11 cellular contexts compared by ENCODE assay signal in genomic region chr12:9742665-9743064, GRCh38. TPM values are rescaled to one million over a fixed set of nuclear protein-coding genes. Genes with fewer than 3 reads are reported as not detected.
A peak's percentile ranks its signal among the peaks of the same experiment; 100 is the strongest.
DNase-seq lines count a peak whose midpoint lies in the region; ATAC-seq and TF ChIP-seq lines count a peak whose summit lies in the region.
"Had no signal": no experiment of that assay in that cellular context is flagged by ENCODE, and none has a peak within 500 bp of the region (broad histone marks: within the 10 kb centered on the region; RNA-seq: fewer than 3 reads in every experiment).

No MANE protein-coding gene starts in this region.

- H2AFZ ChIP-seq in PC-9 = peak overlapping the region; percentile 59
- H2AFZ ChIP-seq: hepatocyte had no signal

- H3K36me3 ChIP-seq in left ventricle myocardium inferior (no peaks in the 10 kb centered on the region), PC-9 (ENCODE audit: low read depth) (no peaks in the 10 kb centered on the region), stomach (no peaks in the 10 kb centered on the region), uterus (no peaks in the 10 kb centered on the region)
- H3K36me3 ChIP-seq: cardiac muscle cell had no signal

- H3K27ac ChIP-seq in left ventricle myocardium inferior (replicated peaks) (peak overlapping the region; percentile 20), PC-9 (peak overlapping the region; percentile 7; the same call in 1 of the 2 replicates), stomach (peak overlapping the region in 4 of 5 donors; percentile 28 to 63 (median 54)), uterus (no peak overlapping the region)
- H3K27ac ChIP-seq: cardiac muscle cell, hepatocyte had no signal

- BruUV-seq in PC-9 (replicated peaks; lab: Mats Ljungman, UMichigan) = no TSS peak

- H3K4me1 Mint-ChIP-seq in dendritic cell treated with granulocyte-macrophage colony-stimulating factor and Interleukin-4, amounts not matched to agents 40 ng/mL and 50 ng/mL, for 4 days (ENCODE audit: low read depth) = peaks cover 52% of the 10 kb centered on the region

- TF ChIP-seq EP300 in stomach (IDR thresholded peaks at IDR 0.05) = no peak

- H3K4me1 ChIP-seq in left ventricle myocardium inferior = peaks cover 13% of the 10 kb centered on the region
- H3K4me1 ChIP-seq in PC-9 (replicated peaks; ENCODE audit: insufficient read depth) = peaks cover 23% of the 10 kb centered on the region
- H3K4me1 ChIP-seq in stomach = peaks cover 0 to 9% (median 2%) of the 10 kb centered on the region in 4 donors
- peaks cover 0 to 6% of the 10 kb centered on the region in 2 donors for H3K4me1 ChIP-seq in uterus

- H3K27ac Mint-ChIP-seq in dendritic cell treated with granulocyte-macrophage colony-stimulating factor and Interleukin-4, amounts not matched to agents 40 ng/mL and 50 ng/mL, for 4 days = peak overlapping the region; percentile 74

- no peaks in the 10 kb centered on the region for H4K20me1 ChIP-seq in PC-9 (ENCODE audit: insufficient read depth)

- H3K4me3 ChIP-seq in left ventricle myocardium inferior = no peak overlapping the region
- no peak overlapping the region for H3K4me3 ChIP-seq in PC-9
- H3K4me3 ChIP-seq in stomach = no peak overlapping the region
- H3K4me3 ChIP-seq in uterus = no peak overlapping the region
- H3K4me3 ChIP-seq: cardiac muscle cell, hepatocyte had no signal

- H3K9me3 ChIP-seq in left ventricle myocardium inferior (replicated peaks) (no peaks in the 10 kb centered on the region), PC-9 (ENCODE audit: insufficient read depth, low read depth) (no peaks in the 10 kb centered on the region), stomach (no peaks in the 10 kb centered on the region), uterus (no peaks in the 10 kb centered on the region)

- H3K27me3 ChIP-seq in left ventricle myocardium inferior (ENCODE audit: low read depth) (no peaks in the 10 kb centered on the region), PC-9 (ENCODE audit: insufficient read depth, low read depth) (no peaks in the 10 kb centered on the region), stomach (no peaks in the 10 kb centered on the region), uterus (no peaks in the 10 kb centered on the region)
- H3K27me3 ChIP-seq: cardiac muscle cell, hepatocyte had no signal

- no peaks in the 10 kb centered on the region for H3K9me3 Mint-ChIP-seq in dendritic cell treated with granulocyte-macrophage colony-stimulating factor and Interleukin-4, amounts not matched to agents 40 ng/mL and 50 ng/mL, for 4 days

- no peaks in the 10 kb centered on the region for H3K27me3 Mint-ChIP-seq in dendritic cell treated with granulocyte-macrophage colony-stimulating factor and Interleukin-4, amounts not matched to agents 40 ng/mL and 50 ng/mL, for 4 days

- H3K4me3 Mint-ChIP-seq in dendritic cell treated with granulocyte-macrophage colony-stimulating factor and Interleukin-4, amounts not matched to agents 40 ng/mL and 50 ng/mL, for 4 days = no peak overlapping the region

- H3K9me2 ChIP-seq in PC-9 (ENCODE audit: insufficient read depth) = no peaks in the 10 kb centered on the region

- WGBS in stomach, 5 donors = 24 to 43% (median 34%) methylated on average over 5 of the region's 5 CpGs

- DNase-seq in left ventricle myocardium inferior (no peak), left ventricle myocardium superior (no peak), PC-9 (peak; percentile 49 to 55), stomach (peak; percentile 44), H4 (ENCODE audit: low spot score) (no peak), 8988T (no peak), uterus (no peak)

- ATAC-seq in left ventricle myocardium superior = no peak

- no peaks in the 10 kb centered on the region for H3K79me2 ChIP-seq in PC-9 (ENCODE audit: low read depth)
- H3K79me2 ChIP-seq: hepatocyte had no signal

- no peaks in the 10 kb centered on the region for H3F3A ChIP-seq in PC-9 (ENCODE audit: insufficient read depth, low read depth)

- TF ChIP-seq POLR2A in stomach (IDR thresholded peaks at IDR 0.05) = no peak
- no peak for TF ChIP-seq POLR2A in uterus (IDR thresholded peaks at IDR 0.05)

- intact Hi-C loops in left ventricle myocardium inferior (cut with micrococcal nuclease) (no loop called here), left ventricle myocardium superior (cut with micrococcal nuclease) (no loop called here), PC-9 (cut with micrococcal nuclease; ENCODE audit: unreplicated experiment) (loop anchor here (1.0 to 2.0 kb wide), 3 partner anchors 21 to 94 kb away; no protein-coding TSS in a partner anchor), stomach (cut with DNase I; ENCODE audit: low total_unique reads) (no loop called here), uterus (cut with DNase I; ENCODE audit: low total_unique reads) (no loop called here)
- intact Hi-C loops in dendritic cell treated with granulocyte-macrophage colony-stimulating factor and Interleukin-4, amounts not matched to agents 40 ng/mL and 50 ng/mL, for 4 days (cut with micrococcal nuclease) = loop anchor here (10.0 kb wide), 1 partner anchor 252 kb away; the partner anchor contains the start of gene CLEC1B

- peak overlapping the region; percentile 42 for H3K4me2 ChIP-seq in PC-9
- H3K4me2 ChIP-seq: hepatocyte had no signal

- CTCF ChIA-PET in PC-9 (lab: Charles Lee) = interaction anchor here (0.6 to 2.3 kb wide), 20 partner anchors 8 to 1190 kb away, joined by 3 to 11 read pairs (median 4); partner anchors contain the start of gene CLEC2B

- POLR2A ChIA-PET in PC-9 (lab: Charles Lee; ENCODE audit: unreplicated experiment) = interaction anchor here (0.6 to 1.1 kb wide), 6 partner anchors 56 to 831 kb away, joined by 3 to 7 read pairs (median 3); no protein-coding TSS in a partner anchor

- TF ChIP-seq CTCF in left ventricle myocardium inferior (IDR thresholded peaks at IDR 0.05; ENCODE audit: borderline replicate concordance) (no peak), PC-9 (conservative IDR thresholded peaks at IDR 0.05) (no peak), stomach (IDR thresholded peaks at IDR 0.05) (no peak), uterus (IDR thresholded peaks at IDR 0.05) (no peak)

- peaks cover 9% of the 10 kb centered on the region for H3K36me3 Mint-ChIP-seq in dendritic cell treated with granulocyte-macrophage colony-stimulating factor and Interleukin-4, amounts not matched to agents 40 ng/mL and 50 ng/mL, for 4 days (ENCODE audit: low read depth)

RNA-seq across cellular contexts. Expression of gene CLECL1, which starts 9.8 kb away (rescaled TPM):
- not detected for total RNA-seq in left ventricle myocardium inferior
- not detected for total RNA-seq in left ventricle myocardium superior
- not detected in 2 replicates for total RNA-seq in PC-9 (2021)
- 1 to 10 TPM in 1 of 5 donors, not detected in 4; 1.7 TPM for total RNA-seq in stomach
- polyA plus RNA-seq in stomach = 1 to 10 TPM in 2 of 3 donors, not detected in 1; 1.0 to 3.5 TPM
- not detected in 2 replicates for total RNA-seq in H4 (2014; rRNA removed; shearing (Covaris generic))
- 1 to 10 TPM in 1 of 4 donors, not detected in 3; 1.9 TPM for total RNA-seq in uterus
- total RNA-seq: cardiac muscle cell, hepatocyte had no signal
- polyA plus RNA-seq: BJ, cardiac muscle cell, hepatocyte had no signal

RNA-seq across cellular contexts. Expression of gene CD69, which starts 18.0 kb away (rescaled TPM):
- total RNA-seq in left ventricle myocardium inferior (0.25 TPM), left ventricle myocardium superior (1.1 TPM), PC-9 (2021) (not detected in 2 replicates), stomach (10 to 100 TPM in 2 of 5 donors, 1 to 10 TPM in 2, not detected in 1; 2.2 to 15.4 (median 10.0) TPM), uterus (10 to 100 TPM in 1 of 4 donors, 1 to 10 TPM in 2, under 1 TPM in 1; 0.88 to 10.2 (median 2.9) TPM)
- 1 to 10 TPM; 2.1 to 3.4 (median 2.9) TPM for polyA plus RNA-seq in stomach
- total RNA-seq in H4 (2014; rRNA removed; shearing (Covaris generic)) = not detected in 2 replicates
- total RNA-seq: cardiac muscle cell had no signal
- polyA plus RNA-seq: BJ, cardiac muscle cell had no signal

Comparison
In these comparisons a context has a peak if more than half of its experiments do, and no peak if none do; other contexts are left out.
1. DNase-seq: peak in PC-9 (2 of 2) and stomach (single experiment); none in left ventricle myocardium inferior (single experiment), left ventricle myocardium superior (single experiment), H4 (single experiment), 8988T (single experiment) and uterus (0 of 2).
2. H3K27ac ChIP-seq: peak in left ventricle myocardium inferior (single experiment), PC-9 (single experiment) and stomach (4 of 5); none in uterus (0 of 2).
3. intact Hi-C loops: an anchor here in PC-9 (1.0 to 2.0 kb wide) and dendritic cell treated with granulocyte-macrophage colony-stimulating factor and Interleukin-4, amounts not matched to agents 40 ng/mL and 50 ng/mL, for 4 days (10.0 kb wide); none called in left ventricle myocardium inferior, left ventricle myocardium superior, stomach and uterus.